13 cellular contexts compared by ENCODE assay signal in genomic region chr1:87279966-87280535, GRCh38. TPM values are rescaled to one million over a fixed set of nuclear protein-coding genes. Genes with fewer than 3 reads are reported as not detected.
A peak's percentile ranks its signal among the peaks of the same experiment; 100 is the strongest.
DNase-seq lines count a peak whose midpoint lies in the region; ATAC-seq, FAIRE-seq and TF ChIP-seq lines count a peak whose summit lies in the region.
"Had no signal": no experiment of that assay in that cellular context is flagged by ENCODE, and none has a peak within 500 bp of the region (broad histone marks: within the 10 kb centered on the region; RNA-seq: fewer than 3 reads in every experiment).

No MANE protein-coding gene starts in this region.

- TF ChIP-seq CTCF in upper lobe of left lung (IDR thresholded peaks at IDR 0.05) = no peak
- no peak for TF ChIP-seq CTCF in natural killer cell (IDR thresholded peaks at IDR 0.05)

- TF ChIP-seq EP300 in upper lobe of left lung (IDR thresholded peaks at IDR 0.05) = no peak

- no peaks in the 10 kb centered on the region for H3K9me3 Mint-ChIP-seq in natural killer cell

- no peak overlapping the region for H3K4me3 Mint-ChIP-seq in natural killer cell

- H3K4me1 ChIP-seq in Karpas-422 (ENCODE audit: low read length) (no peaks in the 10 kb centered on the region), upper lobe of left lung (no peaks in the 10 kb centered on the region)

- 71 to 75% methylated on average over 2 of the region's 2 CpGs for WGBS in upper lobe of left lung, 2 donors

- H3K36me3 Mint-ChIP-seq in natural killer cell = no peaks in the 10 kb centered on the region

- no peak overlapping the region for H3K4me2 ChIP-seq in Karpas-422 (ENCODE audit: low read depth, low read length, poor library complexity, severe bottlenecking)

- no peak overlapping the region for H3K4me3 ChIP-seq in Karpas-422 (ENCODE audit: low read length)
- no peak overlapping the region for H3K4me3 ChIP-seq in upper lobe of left lung
- H3K4me3 ChIP-seq: esophagus squamous epithelium, lung had no signal

- ATAC-seq in upper lobe of left lung (ENCODE audit: low FRiP score in 2 of 2) (no peak), natural killer cell (no peak)

- H3K79me2 ChIP-seq in Karpas-422 (ENCODE audit: low read length) = no peaks in the 10 kb centered on the region

- no peak overlapping the region for H3K27ac Mint-ChIP-seq in natural killer cell

- H3K9me2 ChIP-seq in Karpas-422 (replicated peaks; ENCODE audit: insufficient read depth, low read length) = no peaks in the 10 kb centered on the region

- intact Hi-C loops in natural killer cell (cut with micrococcal nuclease) = no loop called here

- H2AFZ ChIP-seq in Karpas-422 (ENCODE audit: low read length) = no peak overlapping the region

- DNase-seq in EH (ENCODE audit: low read depth) (peak; percentile 7), Karpas-422 (peak; percentile 63), iris pigment epithelial cell (ENCODE audit: low read depth) (peak; percentile 23), upper lobe of left lung (no peak), NCI-H2107 treated with DMSO at 0.1 percent for 48 hours (lab: John Stamatoyannopoulos, UW; ENCODE audit: unreplicated experiment) (no peak), UCSD-AML1 (lab: John Stamatoyannopoulos, UW; ENCODE audit: unreplicated experiment) (no peak), natural killer cell (no peak)
- DNase-seq: activated naive CD4-positive, alpha-beta T cell treated with Interleukin-2 at 50 U/mL for 16 hours; esophagus squamous epithelium; GF-D8; NCI-H1930 had no signal

- H3K27ac ChIP-seq in Karpas-422 (ENCODE audit: low read length) (no peak overlapping the region), upper lobe of left lung (no peak overlapping the region)

- H3K9me3 ChIP-seq in Karpas-422 (ENCODE audit: low read length) = no peaks in the 10 kb centered on the region
- no peaks in the 10 kb centered on the region for H3K9me3 ChIP-seq in upper lobe of left lung
- H3K9me3 ChIP-seq: esophagus squamous epithelium had no signal

- no peak overlapping the region for H3K9ac ChIP-seq in Karpas-422 (ENCODE audit: low read length)

- FAIRE-seq in TTC549 (lab: Jason Lieb, UNC) = peak; percentile 54

- TF ChIP-seq POLR2A in upper lobe of left lung (IDR thresholded peaks at IDR 0.05) = no peak

- peaks cover 0 to 9% of the 10 kb centered on the region in 2 donors for H3K27me3 Mint-ChIP-seq in natural killer cell (ENCODE audit: low read depth in 2 of 2)

- H3K27me3 ChIP-seq in Karpas-422 (ENCODE audit: low read length) = no peaks in the 10 kb centered on the region
- no peaks in the 10 kb centered on the region for H3K27me3 ChIP-seq in upper lobe of left lung
- H3K27me3 ChIP-seq: esophagus squamous epithelium had no signal

- H3K4me1 Mint-ChIP-seq in natural killer cell = peaks cover 5 to 9% of the 10 kb centered on the region in 2 donors

- H3K36me3 ChIP-seq in Karpas-422 (ENCODE audit: insufficient read depth, low read length) = no peaks in the 10 kb centered on the region
- no peaks in the 10 kb centered on the region for H3K36me3 ChIP-seq in upper lobe of left lung
- H3K36me3 ChIP-seq: esophagus squamous epithelium had no signal

- H4K20me1 ChIP-seq in Karpas-422 (ENCODE audit: insufficient read depth, low read depth, low read length) = no peaks in the 10 kb centered on the region

RNA-seq across cellular contexts. Expression of gene LMO4, which starts 48.6 kb away (rescaled TPM):
- 26.4 and 45.8 TPM in 2 replicates for total RNA-seq in Karpas-422 (2014; rRNA removed; shearing (Covaris generic); ENCODE audit: low replicate concordance)
- total RNA-seq in upper lobe of left lung (10 to 100 TPM; 23.7 to 54.4 (median 42.4) TPM), natural killer cell (10 to 100 TPM; 38.2 to 50.1 (median 50.0) TPM)

Comparison
In these comparisons a context has a peak if more than half of its experiments do, and no peak if none do; other contexts are left out.
1. DNase-seq: peak in EH (single experiment), Karpas-422 (single experiment) and iris pigment epithelial cell (single experiment); none in upper lobe of left lung (0 of 2), NCI-H2107 treated with DMSO at 0.1 percent for 48 hours (single experiment), UCSD-AML1 (single experiment) and natural killer cell (single experiment).